ENCODE assay signal across 12 cellular contexts in genomic region chr3:178443634-178444033, GRCh38.
DNase-seq lines count a peak whose midpoint lies in the region; ATAC-seq, FAIRE-seq and TF ChIP-seq lines count a peak whose summit lies in the region.
"Had no signal": no experiment of that assay in that cellular context is flagged by ENCODE, and none has a peak within 500 bp of the region (broad histone marks: within the 10 kb centered on the region; RNA-seq: fewer than 3 reads in every experiment).

No MANE protein-coding gene starts in this region.

- DNase-seq in D721Med (ENCODE audit: insufficient read length, low spot score) (no peak), SK-MEL-5 (ENCODE audit: low read depth, low spot score) (peak; percentile 14), fibroblast of the aortic adventitia (ENCODE audit: low read depth) (peak; percentile 6), NCI-H187 (lab: John Stamatoyannopoulos, UW) (no peak), omental fat pad (ENCODE audit: low spot score) (no peak)
- DNase-seq in CD4-positive, alpha-beta T cell, result no peak
- DNase-seq: DMS79, Karpas-422 had no signal

- H3K79me2 ChIP-seq in KMS-11 (ENCODE audit: insufficient read depth, low read depth), result no peaks in the 10 kb centered on the region

- H3K4me2 ChIP-seq in KMS-11, result no peak overlapping the region

- H3K36me3 Mint-ChIP-seq in CD4-positive, alpha-beta T cell (ENCODE audit: low read depth), result no peaks in the 10 kb centered on the region
- H3K36me3 Mint-ChIP-seq: activated naive CD4-positive, alpha-beta T cell treated with anti-CD3 and anti-CD28 coated beads, Interleukin-2, amount 50 U/mL, for 24 hours had no signal

- no peak overlapping the region for H3K27ac ChIP-seq in KMS-11
- no peak overlapping the region for H3K27ac ChIP-seq in CD4-positive, alpha-beta T cell (ENCODE audit: low read depth, low read length)

- H3K4me3 ChIP-seq in KMS-11 (IDR thresholded peaks at IDR 0.05; ENCODE audit: insufficient read depth, low read depth, low read length), result no peak overlapping the region
- H3K4me3 ChIP-seq in fibroblast of the aortic adventitia (ENCODE audit: low read depth, low read length), result no peak overlapping the region

- CTCF ChIA-PET in CD4-positive, alpha-beta T cell (lab: Charles Lee), result interaction anchor here (1.3 kb wide), 1 partner anchor 9 kb away, joined by 3 read pairs; no protein-coding TSS in a partner anchor

- peak overlapping the region; percentile 16; the same call in 1 of the 2 replicates for H2AFZ ChIP-seq in KMS-11 (ENCODE audit: low read depth)

- TF ChIP-seq CTCF in D721Med (IDR thresholded peaks at IDR 0.05; ENCODE audit: insufficient read depth, missing control alignments) (peak; percentile 17), KMS-11 (conservative IDR thresholded peaks at IDR 0.05; ENCODE audit: low read depth, low read length) (no peak), fibroblast of the aortic adventitia (IDR thresholded peaks at IDR 0.05; ENCODE audit: insufficient read depth, low read length) (no peak), omental fat pad (IDR thresholded peaks at IDR 0.05) (no peak)
- no peak for TF ChIP-seq CTCF in CD4-positive, alpha-beta T cell (IDR thresholded peaks at IDR 0.05)

- H3K27me3 Mint-ChIP-seq in CD4-positive, alpha-beta T cell, result peaks cover 4% of the 10 kb centered on the region
- H3K27me3 Mint-ChIP-seq: activated naive CD4-positive, alpha-beta T cell treated with anti-CD3 and anti-CD28 coated beads, Interleukin-2, amount 50 U/mL, for 24 hours had no signal

- H3K27ac Mint-ChIP-seq in CD4-positive, alpha-beta T cell, result no peak overlapping the region
- H3K27ac Mint-ChIP-seq: activated naive CD4-positive, alpha-beta T cell treated with anti-CD3 and anti-CD28 coated beads, Interleukin-2, amount 50 U/mL, for 24 hours; dendritic cell treated with granulocyte-macrophage colony-stimulating factor and Interleukin-4, amounts not matched to agents 40 ng/mL and 50 ng/mL, for 4 days had no signal

- intact Hi-C loops in CD4-positive, alpha-beta T cell (cut with DNase I, micrococcal nuclease), result no loop called here

- FAIRE-seq in D721Med (lab: Jason Lieb, UNC), result no peak

- in situ Hi-C loops in SK-MEL-5 (cut with HindIII; ENCODE audit: low pct_unique_long_range_greater_than_20kb, low sequenced_read_pairs), result no loop called here

- H3K9me3 ChIP-seq in CD4-positive, alpha-beta T cell (ENCODE audit: control insufficient read depth, low read length), result no peaks in the 10 kb centered on the region

- no peaks in the 10 kb centered on the region for H3K36me3 ChIP-seq in KMS-11 (ENCODE audit: insufficient read depth)

- POLR2A ChIA-PET in CD4-positive, alpha-beta T cell (lab: Charles Lee), result no interaction called here

- no peaks in the 10 kb centered on the region for H3K4me1 Mint-ChIP-seq in CD4-positive, alpha-beta T cell (ENCODE audit: low read depth)
- H3K4me1 Mint-ChIP-seq: activated naive CD4-positive, alpha-beta T cell treated with anti-CD3 and anti-CD28 coated beads, Interleukin-2, amount 50 U/mL, for 24 hours had no signal

- H3K4me3 Mint-ChIP-seq in CD4-positive, alpha-beta T cell, result no peak overlapping the region
- H3K4me3 Mint-ChIP-seq: activated naive CD4-positive, alpha-beta T cell treated with anti-CD3 and anti-CD28 coated beads, Interleukin-2, amount 50 U/mL, for 24 hours; dendritic cell treated with granulocyte-macrophage colony-stimulating factor and Interleukin-4, amounts not matched to agents 40 ng/mL and 50 ng/mL, for 4 days had no signal

- no peaks in the 10 kb centered on the region for H4K20me1 ChIP-seq in KMS-11 (ENCODE audit: insufficient read depth)

- ATAC-seq in HG02798 (IDR thresholded peaks at IDR 0.05; ENCODE audit: poor library complexity, unreplicated experiment) (no peak), omental fat pad (ENCODE audit: low FRiP score) (no peak)
- no peak for ATAC-seq in CD4-positive, alpha-beta T cell (ENCODE audit: poor library complexity)

- no peaks in the 10 kb centered on the region for H3K9me3 Mint-ChIP-seq in CD4-positive, alpha-beta T cell
- H3K9me3 Mint-ChIP-seq: activated naive CD4-positive, alpha-beta T cell treated with anti-CD3 and anti-CD28 coated beads, Interleukin-2, amount 50 U/mL, for 24 hours; dendritic cell treated with granulocyte-macrophage colony-stimulating factor and Interleukin-4, amounts not matched to agents 40 ng/mL and 50 ng/mL, for 4 days had no signal

- no peak overlapping the region for H3K9ac ChIP-seq in KMS-11

- peaks cover 17% of the 10 kb centered on the region for H3K4me1 ChIP-seq in KMS-11 (ENCODE audit: low read depth, poor library complexity, severe bottlenecking)

- no peaks in the 10 kb centered on the region for H3K27me3 ChIP-seq in KMS-11 (ENCODE audit: insufficient read depth, low read depth)
- H3K27me3 ChIP-seq in CD4-positive, alpha-beta T cell (ENCODE audit: control insufficient read depth, insufficient read depth, low read length), result no peaks in the 10 kb centered on the region

Comparison
In these comparisons a context has a peak if more than half of its experiments do, and no peak if none do; other contexts are left out.
1. DNase-seq: peak in SK-MEL-5 (single experiment) and fibroblast of the aortic adventitia (single experiment); none in D721Med (single experiment), NCI-H187 (0 of 2), omental fat pad (single experiment) and CD4-positive, alpha-beta T cell (0 of 10).